2 cellular contexts compared by ENCODE assay signal in genomic region chr17:77564278-77564920, GRCh38.
TF ChIP-seq lines count a peak whose summit lies in the region.

No MANE protein-coding gene starts in this region.

TF ChIP-seq in A549, 52 proteins besides CTCF, POLR2A, EP300 and RAD21:
- no peak for TF ChIP-seq BCL3 (IDR thresholded peaks at IDR 0.05)
- no peak for TF ChIP-seq CHD4 (IDR thresholded peaks at IDR 0.05; ENCODE audit: borderline replicate concordance)
- no peak for TF ChIP-seq BHLHE40 (IDR thresholded peaks at IDR 0.05; ENCODE audit: low read depth, low read length)
- no peak for TF ChIP-seq ZC3H11A (IDR thresholded peaks at IDR 0.05)
- TF ChIP-seq TFCP2L1 (CRISPR knock-in tag; IDR thresholded peaks at IDR 0.05), result no peak
- TF ChIP-seq, protein P1, sequence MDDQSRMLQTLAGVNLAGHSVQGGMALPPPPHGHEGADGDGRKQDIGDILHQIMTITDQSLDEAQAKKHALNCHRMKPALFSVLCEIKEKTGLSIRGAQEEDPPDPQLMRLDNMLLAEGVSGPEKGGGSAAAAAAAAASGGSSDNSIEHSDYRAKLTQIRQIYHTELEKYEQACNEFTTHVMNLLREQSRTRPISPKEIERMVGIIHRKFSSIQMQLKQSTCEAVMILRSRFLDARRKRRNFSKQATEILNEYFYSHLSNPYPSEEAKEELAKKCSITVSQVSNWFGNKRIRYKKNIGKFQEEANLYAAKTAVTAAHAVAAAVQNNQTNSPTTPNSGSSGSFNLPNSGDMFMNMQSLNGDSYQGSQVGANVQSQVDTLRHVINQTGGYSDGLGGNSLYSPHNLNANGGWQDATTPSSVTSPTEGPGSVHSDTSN (IDR thresholded peaks at IDR 0.05), result no peak

TF ChIP-seq in H1, 55 proteins besides CTCF, POLR2A, EP300 and RAD21 (continued from another document):
- TF ChIP-seq RFX5 (IDR thresholded peaks at IDR 0.05; ENCODE audit: borderline replicate concordance, low read depth, low read length), result no peak
- no peak for TF ChIP-seq MAX (IDR thresholded peaks at IDR 0.05)
- TF ChIP-seq TEAD4 (IDR thresholded peaks at IDR 0.05; ENCODE audit: low read depth, low read length), result no peak
- TF ChIP-seq HDAC6 (IDR thresholded peaks at IDR 0.05; ENCODE audit: low read depth, low read length), result no peak
- no peak for TF ChIP-seq CHD1 (IDR thresholded peaks at IDR 0.05; ENCODE audit: low read depth, low read length)
- TF ChIP-seq CHD2 (IDR thresholded peaks at IDR 0.05; ENCODE audit: low read length), result no peak
- TF ChIP-seq SAP30 (IDR thresholded peaks at IDR 0.05; ENCODE audit: insufficient read depth, insufficient replicate concordance, low read length), result no peak
- TF ChIP-seq BCL11A (IDR thresholded peaks at IDR 0.05; ENCODE audit: low read depth in 2 of 2, low read length in 2 of 2), result no peak
- TF ChIP-seq POU5F1 (IDR thresholded peaks at IDR 0.05; ENCODE audit: low read depth, low read length), result no peak
- TF ChIP-seq, protein P2, sequence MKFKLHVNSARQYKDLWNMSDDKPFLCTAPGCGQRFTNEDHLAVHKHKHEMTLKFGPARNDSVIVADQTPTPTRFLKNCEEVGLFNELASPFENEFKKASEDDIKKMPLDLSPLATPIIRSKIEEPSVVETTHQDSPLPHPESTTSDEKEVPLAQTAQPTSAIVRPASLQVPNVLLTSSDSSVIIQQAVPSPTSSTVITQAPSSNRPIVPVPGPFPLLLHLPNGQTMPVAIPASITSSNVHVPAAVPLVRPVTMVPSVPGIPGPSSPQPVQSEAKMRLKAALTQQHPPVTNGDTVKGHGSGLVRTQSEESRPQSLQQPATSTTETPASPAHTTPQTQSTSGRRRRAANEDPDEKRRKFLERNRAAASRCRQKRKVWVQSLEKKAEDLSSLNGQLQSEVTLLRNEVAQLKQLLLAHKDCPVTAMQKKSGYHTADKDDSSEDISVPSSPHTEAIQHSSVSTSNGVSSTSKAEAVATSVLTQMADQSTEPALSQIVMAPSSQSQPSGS (IDR thresholded peaks at IDR 0.05; ENCODE audit: low read length), result no peak
- TF ChIP-seq HDAC2 (IDR thresholded peaks at IDR 0.05; ENCODE audit: borderline replicate concordance in 1 of 2, low read depth in 2 of 2, low read length in 2 of 2), result no peak
- no peak for TF ChIP-seq RXRA (IDR thresholded peaks at IDR 0.05; ENCODE audit: insufficient read depth, low read depth, low read length)
- TF ChIP-seq SIX5 (IDR thresholded peaks at IDR 0.05; ENCODE audit: low read depth, low read length), result no peak
- no peak for TF ChIP-seq KDM1A (IDR thresholded peaks at IDR 0.05; ENCODE audit: borderline replicate concordance, low read length)
- TF ChIP-seq TBP (IDR thresholded peaks at IDR 0.05; ENCODE audit: low read depth, low read length), result no peak
- TF ChIP-seq POLR2AphosphoS5 (IDR thresholded peaks at IDR 0.05; ENCODE audit: low read depth, low read length), result no peak
